Comparison of ENCODE assay signal across 8 cellular contexts in the genomic region with DNA sequence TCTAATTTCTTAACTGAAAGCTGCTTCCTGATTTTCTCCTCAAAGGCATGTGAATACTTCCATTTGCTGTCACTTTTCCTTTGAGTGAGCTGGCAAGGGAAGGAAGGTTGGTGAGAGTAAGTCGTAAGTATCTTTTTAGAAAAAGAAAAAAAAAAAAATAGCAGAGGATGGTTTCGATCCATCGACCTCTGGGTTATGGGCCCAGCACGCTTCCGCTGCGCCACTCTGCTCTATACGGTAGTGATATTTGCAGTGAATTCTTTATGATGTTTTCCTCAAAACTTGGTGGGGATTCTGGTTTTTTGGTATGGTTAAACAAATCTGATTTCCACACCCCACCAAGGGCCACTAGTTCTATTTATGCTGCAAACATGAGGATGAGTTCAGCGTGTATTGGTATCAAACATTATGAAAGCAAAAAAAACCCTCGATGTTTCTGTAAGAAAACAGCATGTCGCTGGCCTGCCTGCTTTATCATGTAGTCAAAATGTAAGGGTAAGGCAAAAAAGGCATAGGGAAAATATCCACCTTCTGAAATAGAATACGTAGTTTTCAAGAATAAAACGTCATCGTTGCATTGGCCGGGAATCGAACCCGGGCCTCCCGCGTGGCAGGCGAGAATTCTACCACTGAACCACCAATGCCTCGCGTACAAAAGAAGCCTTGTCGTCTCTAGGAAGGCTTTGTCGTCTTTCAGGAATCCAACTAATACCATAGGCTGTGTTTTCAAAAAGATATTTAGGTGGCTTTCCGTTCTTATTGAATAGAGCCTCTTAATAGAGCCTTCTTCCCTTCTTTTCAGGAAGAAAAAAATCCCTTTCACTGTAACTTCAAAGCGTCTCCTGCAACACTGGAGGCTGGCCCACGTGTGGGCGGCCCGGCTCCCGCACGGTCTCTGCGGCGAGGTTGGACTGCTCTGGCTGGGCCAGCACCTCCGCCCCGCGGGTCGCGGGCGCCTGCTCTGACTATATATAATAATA.
A peak's percentile ranks its signal among the peaks of the same experiment; 100 is the strongest.
DNase-seq lines count a peak whose midpoint lies in the region; ATAC-seq and TF ChIP-seq lines count a peak whose summit lies in the region.

No MANE protein-coding gene starts in this region.

- TF ChIP-seq CTCF in RWPE1 (conservative IDR thresholded peaks at IDR 0.05; ENCODE audit: low read depth) = no peak
- TF ChIP-seq CTCF in foreskin fibroblast (IDR thresholded peaks at IDR 0.05; ENCODE audit: low read depth, low read length) = no peak

- H3K27ac ChIP-seq in RWPE1 = peak overlapping the region; percentile 74
- H3K27ac ChIP-seq in subcutaneous abdominal adipose tissue (ENCODE audit: low read depth, low read length) = peak overlapping the region; percentile 56

- H3K9me3 ChIP-seq in neuron (ENCODE audit: low read length) (no peaks in the 10 kb centered on the region), subcutaneous abdominal adipose tissue (ENCODE audit: control insufficient read depth in 5 of 5, low read length in 5 of 5) (no peaks in the 10 kb centered on the region)

- CTCF ChIA-PET in RWPE1 (lab: Yijun Ruan, JAX) = interaction anchor here (0.5 kb wide), 2 partner anchors 82 to 1330 kb away, joined by 3 to 5 read pairs; no protein-coding TSS in a partner anchor

- H3K4me3 ChIP-seq in foreskin fibroblast (ENCODE audit: low read depth in 1 of 2, low read length in 2 of 2) = peak overlapping the region; percentile 54 to 89
- H3K4me3 ChIP-seq in neuron (ENCODE audit: low read length) = peak overlapping the region; percentile 74
- H3K4me3 ChIP-seq in subcutaneous abdominal adipose tissue (ENCODE audit: low read depth in 1 of 5, low read length in 5 of 5) = peak overlapping the region; percentile 67 to 88 (median 75)

- no peaks in the 10 kb centered on the region for H3K4me1 ChIP-seq in neuron (ENCODE audit: insufficient read depth, low read length)
- H3K4me1 ChIP-seq in subcutaneous abdominal adipose tissue (ENCODE audit: control insufficient read depth in 5 of 5, insufficient read depth in 5 of 5, low read length in 5 of 5) = peaks cover 2 to 8% (median 6%) of the 10 kb centered on the region in 5 donors

- ATAC-seq in GM21786 (IDR thresholded peaks at IDR 0.05; ENCODE audit: unreplicated experiment) = peak; percentile 71

- DNase-seq in DMS79 (lab: John Stamatoyannopoulos, UW) = peak; percentile 17
- peak; percentile 66 to 69 for DNase-seq in Kasumi-1 (lab: John Stamatoyannopoulos, UW)
- peak; percentile 57 for DNase-seq in RWPE1 (ENCODE audit: low spot score)
- DNase-seq in activated gamma-delta T cell treated with Interleukin-2 at 50 U/mL for 16 hours = peak; percentile 88
- peak; percentile 56 to 84 for DNase-seq in foreskin fibroblast

- H3K27me3 ChIP-seq in neuron (ENCODE audit: insufficient read depth, low read length) = no peaks in the 10 kb centered on the region
- H3K27me3 ChIP-seq in subcutaneous abdominal adipose tissue (ENCODE audit: control insufficient read depth in 5 of 5, insufficient read depth in 4 of 5, low read length in 5 of 5) = no peaks in the 10 kb centered on the region

- H3K36me3 ChIP-seq in neuron (ENCODE audit: insufficient read depth, low read length) (no peaks in the 10 kb centered on the region), subcutaneous abdominal adipose tissue (ENCODE audit: control insufficient read depth in 5 of 5, insufficient read depth in 5 of 5, low read length in 5 of 5) (no peaks in the 10 kb centered on the region)

- POLR2A ChIA-PET in RWPE1 (lab: Yijun Ruan, JAX; ENCODE audit: low non-redundant PET) = no interaction called here

- peak overlapping the region in 4 of 5 donors; percentile 41 to 90 (median 61) for H3K9ac ChIP-seq in subcutaneous abdominal adipose tissue (ENCODE audit: low read length in 5 of 5)

- H2AFZ ChIP-seq in neuron (ENCODE audit: low read depth, low read length) = peak overlapping the region; percentile 65

Comparison
In these comparisons a context has a peak if more than half of its experiments do, and no peak if none do; other contexts are left out.
1. Peak in every context shown above with its lines: DNase-seq, ATAC-seq, H3K4me3 ChIP-seq and H3K27ac ChIP-seq.
2. DNase-seq: peak in every context shown above with its lines; median percentile 88 in activated gamma-delta T cell treated with Interleukin-2 at 50 U/mL for 16 hours; 70 in foreskin fibroblast; 68 in Kasumi-1; 57 in RWPE1; 17 in DMS79.